ENCODE assay signal across 1 cellular context in the genomic region with DNA sequence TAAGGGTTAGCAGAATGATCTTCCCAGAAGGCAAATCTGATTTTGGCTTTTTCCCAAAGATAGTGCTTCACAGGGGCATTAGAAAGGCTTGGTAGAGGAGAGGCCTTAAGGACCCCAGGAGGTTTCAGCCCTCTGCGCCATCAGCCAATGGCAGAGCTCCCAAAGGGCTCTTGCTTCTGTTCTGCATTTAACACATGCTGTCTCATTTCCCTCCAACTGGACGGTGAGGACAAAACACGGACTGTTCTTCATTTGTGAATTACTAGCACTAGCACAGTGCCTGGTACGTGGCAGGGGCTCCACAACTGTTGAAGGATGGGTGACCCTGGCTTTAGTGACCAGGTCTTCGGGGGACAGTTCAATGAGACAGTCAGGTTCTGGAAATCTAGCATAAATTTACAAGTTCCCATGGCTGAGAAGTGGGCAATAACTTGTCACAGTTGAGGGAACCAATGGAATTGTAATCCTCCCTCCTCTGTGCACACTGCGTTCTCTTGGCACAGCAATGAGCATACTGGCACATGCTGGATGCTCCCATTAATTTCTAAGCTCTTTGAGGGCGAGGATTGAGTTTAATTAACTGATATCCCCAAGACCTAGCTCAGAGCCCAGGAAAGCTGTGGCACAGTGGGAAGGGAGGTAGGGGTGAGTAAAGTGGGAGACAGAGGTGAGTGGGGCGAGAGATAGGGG.
TF ChIP-seq lines count a peak whose summit lies in the region.

No MANE protein-coding gene starts in this region.

TF ChIP-seq in HepG2, 621 proteins besides CTCF, POLR2A, EP300 and RAD21 (continued from another document):
- TF ChIP-seq, protein P1, sequence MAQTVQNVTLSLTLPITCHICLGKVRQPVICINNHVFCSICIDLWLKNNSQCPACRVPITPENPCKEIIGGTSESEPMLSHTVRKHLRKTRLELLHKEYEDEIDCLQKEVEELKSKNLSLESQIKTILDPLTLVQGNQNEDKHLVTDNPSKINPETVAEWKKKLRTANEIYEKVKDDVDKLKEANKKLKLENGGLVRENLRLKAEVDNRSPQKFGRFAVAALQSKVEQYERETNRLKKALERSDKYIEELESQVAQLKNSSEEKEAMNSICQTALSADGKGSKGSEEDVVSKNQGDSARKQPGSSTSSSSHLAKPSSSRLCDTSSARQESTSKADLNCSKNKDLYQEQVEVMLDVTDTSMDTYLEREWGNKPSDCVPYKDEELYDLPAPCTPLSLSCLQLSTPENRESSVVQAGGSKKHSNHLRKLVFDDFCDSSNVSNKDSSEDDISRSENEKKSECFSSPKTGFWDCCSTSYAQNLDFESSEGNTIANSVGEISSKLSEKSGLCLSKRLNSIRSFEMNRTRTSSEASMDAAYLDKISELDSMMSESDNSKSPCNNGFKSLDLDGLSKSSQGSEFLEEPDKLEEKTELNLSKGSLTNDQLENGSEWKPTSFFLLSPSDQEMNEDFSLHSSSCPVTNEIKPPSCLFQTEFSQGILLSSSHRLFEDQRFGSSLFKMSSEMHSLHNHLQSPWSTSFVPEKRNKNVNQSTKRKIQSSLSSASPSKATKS (CRISPR knock-in tag; IDR thresholded peaks at IDR 0.05), result no peak
- TF ChIP-seq NFIB (CRISPR knock-in tag; IDR thresholded peaks at IDR 0.05; ENCODE audit: borderline replicate concordance), result 0 out of 2 replicates have a peak, but pooled peaks have one; percentile 22
- no peak for TF ChIP-seq MEF2D (CRISPR knock-in tag; IDR thresholded peaks at IDR 0.05)
- TF ChIP-seq ZNF883 (CRISPR knock-in tag; IDR thresholded peaks at IDR 0.05; ENCODE audit: not compliant biosample characterization), result no peak
- no peak for TF ChIP-seq ATAD3A (CRISPR knock-in tag; IDR thresholded peaks at IDR 0.05)
